ENCODE assay signal across 7 cellular contexts in genomic region chr7:95435422-95435780, GRCh38. TPM values are rescaled to one million over a fixed set of nuclear protein-coding genes. Genes with fewer than 3 reads are reported as not detected.
A peak's percentile ranks its signal among the peaks of the same experiment; 100 is the strongest.
DNase-seq lines count a peak whose midpoint lies in the region; ATAC-seq, FAIRE-seq and TF ChIP-seq lines count a peak whose summit lies in the region.

No MANE protein-coding gene starts in this region.

- H3K27ac ChIP-seq in keratinocyte (ENCODE audit: control insufficient read depth, insufficient read depth, low read length) (peak overlapping the region; percentile 61), stomach smooth muscle (ENCODE audit: low read length) (peak overlapping the region; percentile 91)

- FAIRE-seq in keratinocyte (lab: Jason Lieb, UNC): no peak

- H3K36me3 ChIP-seq in adipocyte (ENCODE audit: control insufficient read depth, insufficient read depth, low read length, severe bottlenecking) (no peaks in the 10 kb centered on the region), keratinocyte (ENCODE audit: control insufficient read depth in 2 of 2, extremely low read depth in 1 of 2, insufficient read depth in 2 of 2, low read length in 2 of 2) (peaks cover 0 to 2% of the 10 kb centered on the region in 2 experiments), stomach smooth muscle (ENCODE audit: control insufficient read depth in 2 of 2, insufficient read depth in 2 of 2, low read length in 2 of 2) (no peaks in the 10 kb centered on the region)

- DNase-seq in adipocyte (ENCODE audit: low read depth): no peak
- no peak for DNase-seq in keratinocyte (ENCODE audit: low read depth, low spot score)
- no peak for DNase-seq in HuH-7.5 (ENCODE audit: low spot score)
- no peak for DNase-seq in DMS153 (lab: John Stamatoyannopoulos, UW)
- DNase-seq in NAMALWA (ENCODE audit: low spot score): no peak

- no peak for TF ChIP-seq CTCF in keratinocyte (optimal IDR thresholded peaks at IDR 0.05 in 1 of 3, IDR thresholded peaks at IDR 0.05 in 1 of 3, conservative IDR thresholded peaks at IDR 0.05 in 1 of 3; ENCODE audit: extremely low read depth in 1 of 3, insufficient read depth in 2 of 3, low read length in 3 of 3)

- H3K9ac ChIP-seq in adipocyte (ENCODE audit: low read length) (peak overlapping the region; percentile 92), keratinocyte (ENCODE audit: control insufficient read depth, extremely low read depth, insufficient read depth, low read length) (peak overlapping the region; percentile 85), stomach smooth muscle (ENCODE audit: low read length in 2 of 2) (peak overlapping the region; percentile 97 to 98)

- peaks cover 15% of the 10 kb centered on the region for H3K4me1 ChIP-seq in adipocyte (ENCODE audit: control insufficient read depth, insufficient read depth, low read length)
- H3K4me1 ChIP-seq in keratinocyte (ENCODE audit: control insufficient read depth, extremely low read depth, insufficient read depth, low read length): peaks cover 10% of the 10 kb centered on the region
- H3K4me1 ChIP-seq in stomach smooth muscle (ENCODE audit: control insufficient read depth, insufficient read depth, low read length): peaks cover 7% of the 10 kb centered on the region

- peak overlapping the region; percentile 83 for H3K4me2 ChIP-seq in keratinocyte (ENCODE audit: control insufficient read depth, extremely low read depth, insufficient read depth, low read depth, low read length)

- H3K79me2 ChIP-seq in keratinocyte (ENCODE audit: control insufficient read depth, insufficient read depth, low read length): peaks cover 7% of the 10 kb centered on the region

- peak overlapping the region; percentile 90 for H3K4me3 ChIP-seq in adipocyte (ENCODE audit: low read length)
- peak overlapping the region in 2 of 3 experiments; percentile 84 to 89 for H3K4me3 ChIP-seq in keratinocyte (ENCODE audit: control insufficient read depth in 2 of 3, extremely low read depth in 1 of 3, insufficient read depth in 2 of 3, low read depth in 1 of 3, low read length in 3 of 3)
- peak overlapping the region; percentile 77 to 83 for H3K4me3 ChIP-seq in stomach smooth muscle (ENCODE audit: low read length in 2 of 2)

- no peaks in the 10 kb centered on the region for H3K9me1 ChIP-seq in keratinocyte (ENCODE audit: control insufficient read depth, extremely low read depth, insufficient read depth, low read length)

- no peaks in the 10 kb centered on the region for H3K27me3 ChIP-seq in adipocyte (replicated peaks; ENCODE audit: control insufficient read depth, insufficient read depth, low read length)
- H3K27me3 ChIP-seq in keratinocyte (ENCODE audit: control insufficient read depth, extremely low read depth, insufficient read depth, low read length): no peaks in the 10 kb centered on the region
- no peaks in the 10 kb centered on the region for H3K27me3 ChIP-seq in stomach smooth muscle (ENCODE audit: control insufficient read depth in 1 of 2, insufficient read depth in 2 of 2, low read length in 2 of 2)

- dilution Hi-C loops in keratinocyte (cut with MboI; ENCODE audit: extremely low pct_ligation_motif_present, low sequenced_read_pairs): no loop called here

- H2AFZ ChIP-seq in keratinocyte (ENCODE audit: control insufficient read depth, low read length): peak overlapping the region; percentile 88

- H3K9me3 ChIP-seq in adipocyte (ENCODE audit: control insufficient read depth, low read length) (no peaks in the 10 kb centered on the region), keratinocyte (ENCODE audit: control insufficient read depth, low read depth, low read length) (no peaks in the 10 kb centered on the region), stomach smooth muscle (ENCODE audit: control insufficient read depth in 2 of 2, low read length in 2 of 2) (no peaks in the 10 kb centered on the region)

- ATAC-seq in HG02884 (IDR thresholded peaks at IDR 0.05; ENCODE audit: unreplicated experiment): peak; percentile 1

- H4K20me1 ChIP-seq in keratinocyte (ENCODE audit: control insufficient read depth, extremely low read depth, insufficient read depth, low read length): no peaks in the 10 kb centered on the region

RNA-seq across cellular contexts. Expression of gene PON2, which starts 0.6 kb away (rescaled TPM):
- polyA plus RNA-seq in keratinocyte: 59.5 to 98.1 TPM (median 87.1 TPM) in 3 replicates
- 19.0 TPM for polyA plus RNA-seq in keratinocyte (2011; ENCODE audit: low read depth)
- polyA plus RNA-seq in keratinocyte (2011; cell fraction: cytosol; rRNA removed): 45.8 and 98.6 TPM in 2 replicates
- polyA plus RNA-seq in keratinocyte (2011; cell fraction: nucleus; rRNA removed): 137 and 162 TPM in 2 replicates
- polyA plus RNA-seq in keratinocyte (2012; ENCODE audit: low replicate concordance): 29.3 and 49.0 TPM in 2 replicates
- 6.8 to 35.3 TPM (median 34.1 TPM) in 3 replicates for polyA minus RNA-seq in keratinocyte
- polyA minus RNA-seq in keratinocyte (2011; cell fraction: cytosol; rRNA and poly(A)+ RNA removed): 37.6 TPM
- polyA minus RNA-seq in keratinocyte (2011; cell fraction: nucleus; rRNA and poly(A)+ RNA removed): 32.7 and 63.7 TPM in 2 replicates

RNA-seq across cellular contexts. Expression of gene PON3, which starts 39.2 kb away (rescaled TPM):
- 0.46 to 0.85 TPM (median 0.51 TPM) in 3 replicates for polyA plus RNA-seq in keratinocyte
- not detected for polyA plus RNA-seq in keratinocyte (2011; ENCODE audit: low read depth)
- polyA plus RNA-seq in keratinocyte (2011; cell fraction: cytosol; rRNA removed): 0.42 and 0.80 TPM in 2 replicates
- polyA plus RNA-seq in keratinocyte (2011; cell fraction: nucleus; rRNA removed): 0.84 and 1.4 TPM in 2 replicates
- polyA plus RNA-seq in keratinocyte (2012; ENCODE audit: low replicate concordance): 0.27 and 0.52 TPM in 2 replicates
- polyA minus RNA-seq in keratinocyte: 0.66 to 1.0 TPM in 2 of 3 replicates, not detected in the other
- not detected for polyA minus RNA-seq in keratinocyte (2011; cell fraction: cytosol; rRNA and poly(A)+ RNA removed)
- 1.3 and 1.5 TPM in 2 replicates for polyA minus RNA-seq in keratinocyte (2011; cell fraction: nucleus; rRNA and poly(A)+ RNA removed)

RNA-seq across cellular contexts. Expression of gene ASB4, which starts 50.3 kb away (rescaled TPM):
- polyA plus RNA-seq in keratinocyte: not detected in 3 replicates
- polyA plus RNA-seq in keratinocyte (2011; ENCODE audit: low read depth): not detected
- not detected in 2 replicates for polyA plus RNA-seq in keratinocyte (2011; cell fraction: cytosol; rRNA removed)
- not detected in 2 replicates for polyA plus RNA-seq in keratinocyte (2011; cell fraction: nucleus; rRNA removed)
- polyA plus RNA-seq in keratinocyte (2012; ENCODE audit: low replicate concordance): not detected in 2 replicates
- polyA minus RNA-seq in keratinocyte: not detected in 3 replicates
- not detected for polyA minus RNA-seq in keratinocyte (2011; cell fraction: cytosol; rRNA and poly(A)+ RNA removed)
- polyA minus RNA-seq in keratinocyte (2011; cell fraction: nucleus; rRNA and poly(A)+ RNA removed): not detected in 2 replicates
